In the genomic region with DNA sequence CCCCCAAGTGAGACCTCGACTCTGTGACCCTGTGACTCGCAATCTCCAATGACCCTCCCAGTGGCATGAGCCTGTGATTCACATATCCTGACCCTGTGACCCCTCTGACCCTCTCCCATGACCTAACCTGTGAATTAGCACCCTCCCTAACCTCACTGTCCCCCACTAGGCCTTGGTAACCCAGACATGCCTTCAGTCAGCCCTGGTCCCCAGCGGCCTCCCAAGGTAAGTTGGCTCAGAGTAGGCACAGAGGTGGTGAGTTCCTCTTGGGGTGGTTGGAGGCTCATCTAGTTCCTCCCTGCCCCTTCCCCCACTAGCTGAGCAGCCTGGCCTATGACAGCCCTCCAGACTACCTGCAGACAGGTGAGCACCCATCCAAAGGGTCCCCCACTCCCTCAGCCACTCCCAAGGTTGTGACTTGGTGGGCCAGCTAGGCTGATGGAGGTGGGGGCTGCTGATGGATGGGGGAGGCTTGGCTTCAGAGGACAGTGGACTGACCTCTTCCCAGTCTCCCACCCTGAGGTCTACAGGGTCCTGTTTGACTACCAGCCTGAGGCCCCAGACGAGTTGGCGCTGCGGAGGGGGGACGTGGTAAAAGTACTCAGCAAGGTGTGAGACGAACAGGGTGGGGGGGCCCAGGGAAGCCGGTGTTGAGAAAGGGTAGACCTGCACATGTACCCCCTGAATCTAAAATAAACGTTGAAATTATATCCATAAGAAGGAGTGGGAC, we compare ENCODE assay signal across 9 cellular contexts. TPM values are rescaled to one million over a fixed set of nuclear protein-coding genes. Genes with fewer than 3 reads are reported as not detected.
A peak's percentile ranks its signal among the peaks of the same experiment; 100 is the strongest.
DNase-seq lines count a peak whose midpoint lies in the region; ATAC-seq, FAIRE-seq and TF ChIP-seq lines count a peak whose summit lies in the region.
"Had no signal": no experiment of that assay in that cellular context is flagged by ENCODE, and none has a peak within 500 bp of the region (broad histone marks: within the 10 kb centered on the region; RNA-seq: fewer than 3 reads in every experiment).

No MANE protein-coding gene starts in this region.

- H3K27ac ChIP-seq in A549 (peak overlapping the region in 1 of 2 experiments; percentile 60; a peak in 2 of 6 replicates), GM12878 (ENCODE audit: control insufficient read depth, insufficient read depth) (peak overlapping the region; percentile 6; the same call in 1 of the 2 replicates), mesendoderm (ENCODE audit: low read depth, low read length) (no peak overlapping the region)

- no peak for TF ChIP-seq POLR2A in A549 (IDR thresholded peaks at IDR 0.05; ENCODE audit: low read length)
- no peak for TF ChIP-seq POLR2A in GM12878 (IDR thresholded peaks at IDR 0.05; ENCODE audit: low read depth, low read length)

- no peak overlapping the region for H4K8ac ChIP-seq in mesendoderm (ENCODE audit: low read depth, low read length)

- POLR2A ChIA-PET in A549 (lab: Yijun Ruan, JAX) = interaction anchor here (1.3 to 1.7 kb wide), 2 partner anchors 90 to 158 kb away, joined by 3 to 9 read pairs; a partner anchor contains a TSS
- POLR2A ChIA-PET in GM12878 (lab: Charles Lee) = interaction anchor here (0.6 to 2.0 kb wide), 13 partner anchors 15 to 157 kb away, joined by 3 to 9 read pairs (median 4); a partner anchor contains a TSS

- H3K79me2 ChIP-seq in GM12878 (ENCODE audit: control insufficient read depth, insufficient read depth, low read length) = peaks cover 9% of the 10 kb centered on the region
- no peaks in the 10 kb centered on the region for H3K79me2 ChIP-seq in mesendoderm (ENCODE audit: control insufficient read depth, insufficient read depth, low read length)

- no peaks in the 10 kb centered on the region for H3K27me3 ChIP-seq in HAP-1 (ENCODE audit: low read depth)
- no peaks in the 10 kb centered on the region for H3K27me3 ChIP-seq in GM12878 (replicated peaks in 1 of 2; ENCODE audit: control insufficient read depth in 2 of 2, insufficient read depth in 2 of 2, low read length in 1 of 2)
- no peaks in the 10 kb centered on the region for H3K27me3 ChIP-seq in mesendoderm (ENCODE audit: insufficient read depth, low read length, poor library complexity)

- no peak overlapping the region for H2BK5ac ChIP-seq in mesendoderm (ENCODE audit: low read length)

- no peak for TF ChIP-seq EP300 in A549 (IDR thresholded peaks at IDR 0.05)
- no peak for TF ChIP-seq EP300 in GM12878 (IDR thresholded peaks at IDR 0.05; ENCODE audit: borderline replicate concordance in 1 of 2, control insufficient read depth in 1 of 2, low read depth in 2 of 2, low read length in 2 of 2)

- peak overlapping the region; percentile 79 for H2AFZ ChIP-seq in GM12878 (ENCODE audit: control insufficient read depth, low read depth, low read length)

- in situ Hi-C loops in HAP-1 (cut with MboI; ENCODE audit: low sequenced_read_pairs) = no loop called here
- in situ Hi-C loops in GM12878 (cut with MboI) = no loop called here

- H3K23ac ChIP-seq in mesendoderm (ENCODE audit: low read length) = peak overlapping the region; percentile 74

- SMC1A ChIA-PET in GM12878 (lab: Charles Lee; ENCODE audit: uncharacterized antibody, unreplicated experiment) = interaction anchor here (0.6 to 1.8 kb wide), 6 partner anchors 9 to 158 kb away, joined by 3 to 6 read pairs (median 4); a partner anchor contains a TSS

- H3K4me3 ChIP-seq in A549 (no peak overlapping the region), HAP-1 (peak overlapping the region; percentile 51), GM12878 (peak overlapping the region; percentile 95), mesendoderm (ENCODE audit: low read length) (no peak overlapping the region)

- no peak overlapping the region for H2AK5ac ChIP-seq in mesendoderm (ENCODE audit: low read length)

- intact Hi-C loops in GM12878 (cut with micrococcal nuclease; ENCODE audit: unreplicated experiment) = no loop called here

- RAD21 ChIA-PET in GM12878 (lab: Charles Lee; ENCODE audit: unreplicated experiment) = interaction anchor here (1.0 to 1.9 kb wide), 5 partner anchors 61 to 158 kb away, joined by 3 to 15 read pairs (median 4); a partner anchor contains a TSS

- FAIRE-seq in A549 (lab: Jason Lieb, UNC) (no peak), GM12878 (lab: Jason Lieb, UNC) (no peak)
- FAIRE-seq: G401.6 had no signal

- ATAC-seq in A549 (no peak), GM12878 (no peak), HG03108 (IDR thresholded peaks at IDR 0.05; ENCODE audit: unreplicated experiment) (no peak), HG03378 (IDR thresholded peaks at IDR 0.05; ENCODE audit: unreplicated experiment) (no peak), GM21423 (IDR thresholded peaks at IDR 0.05; ENCODE audit: unreplicated experiment) (no peak)

- H2BK120ac ChIP-seq in mesendoderm (ENCODE audit: low read depth, low read length) = no peak overlapping the region

- H3K9me3 ChIP-seq in A549 (no peaks in the 10 kb centered on the region), HAP-1 (no peaks in the 10 kb centered on the region), GM12878 (replicated peaks; ENCODE audit: control insufficient read depth, insufficient read depth, low read length) (no peaks in the 10 kb centered on the region)

- no peak overlapping the region for H3K18ac ChIP-seq in mesendoderm (ENCODE audit: low read length)

- peak overlapping the region; percentile 87 for H3K56ac ChIP-seq in mesendoderm (ENCODE audit: low read length)

- no peak overlapping the region for H4K5ac ChIP-seq in mesendoderm (ENCODE audit: low read length)

- no peak overlapping the region for H2BK15ac ChIP-seq in mesendoderm (replicated peaks; ENCODE audit: low read depth)

- CTCF ChIA-PET in A549 (lab: Yijun Ruan, JAX) = interaction anchor here (0.8 to 1.7 kb wide), 6 partner anchors 16 to 114 kb away, joined by 3 to 5 read pairs (median 3); no protein-coding TSS in a partner anchor
- CTCF ChIA-PET in GM12878 (lab: Yijun Ruan, JAX) = interaction anchor here (0.6 to 4.0 kb wide), 6 partner anchors 9 to 1497 kb away, joined by 3 to 24 read pairs (median 7); a partner anchor contains a TSS

- H3K79me1 ChIP-seq in mesendoderm (ENCODE audit: low read length) = peaks cover 4% of the 10 kb centered on the region

- no peak for TF ChIP-seq CTCF in A549 (IDR thresholded peaks at IDR 0.05)
- no peak for TF ChIP-seq CTCF in GM12878 (IDR thresholded peaks at IDR 0.05 in 2 of 3, conservative IDR thresholded peaks at IDR 0.05 in 1 of 3; ENCODE audit: control insufficient read depth in 2 of 3, extremely low read depth in 1 of 3, insufficient read depth in 1 of 3, low read depth in 3 of 3, low read length in 3 of 3)

- H3K4me1 ChIP-seq in A549 (peaks cover 18% of the 10 kb centered on the region), HAP-1 (peaks cover 10% of the 10 kb centered on the region; the same call in 1 of the 2 replicates), GM12878 (ENCODE audit: control insufficient read depth, insufficient read depth, low read length) (peaks cover 27% of the 10 kb centered on the region), mesendoderm (ENCODE audit: control insufficient read depth, low read depth, low read length) (peaks cover 5% of the 10 kb centered on the region)

- no peak overlapping the region for H3K4ac ChIP-seq in mesendoderm (ENCODE audit: low read depth, low read length)

- WGBS in A549 (ENCODE audit: missing lambda C conversion rate) = 96% methylated on average over 3 of the region's 10 CpGs
- WGBS in GM12878 (ENCODE audit: insufficient coverage, insufficient replicate concordance, low lambda C conversion rate, missing lambda C conversion rate) = 65% methylated on average over 10 of the region's 10 CpGs
- WGBS in mesendoderm (ENCODE audit: extremely low coverage, insufficient coverage, low lambda C conversion rate) = no CpG with 5 or more reads among the region's 10 CpGs

- no peak for DNase-seq in A549 (ENCODE audit: low read depth in 1 of 2, low spot score in 1 of 2)
- DNase-seq in HAP-1 (ENCODE audit: low spot score in 2 of 2) = no peak
- no peak for DNase-seq in GM12878 (ENCODE audit: low read depth, low spot score)
- no peak for DNase-seq in mesendoderm
- DNase-seq in DMS79 (lab: John Stamatoyannopoulos, UW) = no peak

- no TSS peak for BruUV-seq in GM12878 (replicated peaks; lab: Mats Ljungman, UMichigan)

- H3K36me3 ChIP-seq in HAP-1 (replicated peaks) (peaks cover 13% of the 10 kb centered on the region), GM12878 (ENCODE audit: control insufficient read depth in 2 of 2, insufficient read depth in 2 of 2, low read length in 1 of 2) (peaks cover 6 to 11% of the 10 kb centered on the region in 2 experiments), mesendoderm (ENCODE audit: control insufficient read depth, insufficient read depth, low read length) (peaks cover 2% of the 10 kb centered on the region)

- H3K4me2 ChIP-seq in A549 (peak overlapping the region; percentile 99), GM12878 (ENCODE audit: control insufficient read depth, insufficient read depth) (peak overlapping the region; percentile 88), mesendoderm (ENCODE audit: low read length) (peak overlapping the region; percentile 97)

- H3K9ac ChIP-seq in GM12878 (ENCODE audit: control insufficient read depth, insufficient read depth, low read length) (peak overlapping the region; percentile 53), mesendoderm (ENCODE audit: low read length) (peak overlapping the region; percentile 85)

- H4K20me1 ChIP-seq in GM12878 (ENCODE audit: control insufficient read depth, insufficient read depth) = no peaks in the 10 kb centered on the region

- TF ChIP-seq RAD21 in A549 (conservative IDR thresholded peaks at IDR 0.05 in 1 of 2, IDR thresholded peaks at IDR 0.05 in 1 of 2) (no peak), GM12878 (IDR thresholded peaks at IDR 0.05; ENCODE audit: insufficient read depth, low read depth, low read length) (no peak)

RNA-seq across cellular contexts. Expression of a gene that starts 1.6 kb away (rescaled TPM):
- 0.41 and 0.53 TPM in 2 replicates for polyA plus RNA-seq in A549 (2011; rRNA removed)
- 0.42 and 0.45 TPM in 2 replicates for polyA plus RNA-seq in A549 (2012; cell fraction: cytosol; rRNA removed)
- polyA plus RNA-seq in A549 (2012; cell fraction: nucleus; rRNA removed) = 3.7 and 4.1 TPM in 2 replicates
- polyA plus RNA-seq in A549 (2017; fragmentation: RNase III; extraction: RNeasy Plus Mini Kit Qiagen cat#74134 plus additional on column Dnase treatment) = 1.1 to 1.6 TPM (median 1.4 TPM) in 3 replicates
- 0.34 and 0.45 TPM in 2 replicates for polyA minus RNA-seq in A549 (2011; rRNA and poly(A)+ RNA removed)
- total RNA-seq in GM12878 (2013; cell fraction: nucleolus; rRNA removed) = 31.8 and 32.6 TPM in 2 replicates
- 1.9 and 3.2 TPM in 2 replicates for total RNA-seq in GM12878 (2014; rRNA removed)
- 2.1 and 2.4 TPM in 2 replicates for total RNA-seq in GM12878 (2014; rRNA removed; fragmentation: Illumina TruSeq; extraction: Trizol)
- total RNA-seq in GM12878 (2021) = 4.9 and 5.5 TPM in 2 replicates
- 17.9 TPM for polyA plus RNA-seq in GM12878 (2011; ENCODE audit: low read depth)
- polyA plus RNA-seq in GM12878 (2011; rRNA removed) = 2.1 and 2.5 TPM in 2 replicates
- 1.9 and 2.3 TPM in 2 replicates for polyA plus RNA-seq in GM12878 (2011; cell fraction: cytosol; rRNA removed)
- polyA plus RNA-seq in GM12878 (2011; cell fraction: nucleus; rRNA removed) = 24.3 and 33.9 TPM in 2 replicates
- 17.2 and 21.1 TPM in 2 replicates for polyA plus RNA-seq in GM12878 (2012)
- 2.3 and 5.1 TPM in 2 replicates for polyA plus RNA-seq in GM12878 (2014; fragmentation: Illumina TruSeq; extraction: Trizol)
- polyA plus RNA-seq in GM12878 (2014; fragmentation: Nextera tagmentation; extraction: Ambion mirVana) = under 1 TPM; 0.06 to 0.11 TPM
- 5.7 and 5.9 TPM in 2 replicates for polyA plus RNA-seq in GM12878 (2014; rRNA removed)
- 1 to 10 TPM in 1 of 2 experiments, under 1 TPM in 1; 0.19 to 2.1 TPM for polyA plus RNA-seq in GM12878 (2016; fragmentation: Nextera tagmentation; extraction: Ambion mirVana)
- 0.88 and 4.3 TPM in 2 replicates for polyA minus RNA-seq in GM12878 (2011; rRNA and poly(A)+ RNA removed)
- polyA minus RNA-seq in GM12878 (2011; cell fraction: cytosol; rRNA and poly(A)+ RNA removed) = 0.62 and 1.7 TPM in 2 replicates
- polyA minus RNA-seq in GM12878 (2011; cell fraction: nucleus; rRNA and poly(A)+ RNA removed) = 4.8 and 7.2 TPM in 2 replicates
- 2.9 TPM for polyA plus RNA-seq in mesendoderm (2013, experiment 1 of 2)
- polyA plus RNA-seq in mesendoderm (2013, experiment 2 of 2) = 3.2 TPM

RNA-seq across cellular contexts. Expression of a gene that starts 15.7 kb away (rescaled TPM):
- polyA plus RNA-seq in A549 (2011; rRNA removed) (2.0 and 2.9 TPM in 2 replicates), A549 (2017; fragmentation: RNase III; extraction: RNeasy Plus Mini Kit Qiagen cat#74134 plus additional on column Dnase treatment) (7.5 to 10.8 TPM (median 8.5 TPM) in 3 replicates), GM12878 (2011; rRNA removed) (0.58 TPM in 1 of 2 replicates, not detected in the other), GM12878 (2014; fragmentation: Illumina TruSeq; extraction: Trizol) (not detected in 2 replicates), GM12878 (2014; fragmentation: Nextera tagmentation; extraction: Ambion mirVana) (under 1 TPM in 1 of 2 experiments, not detected in 1; 0.15 TPM), GM12878 (2014; rRNA removed) (3.4 and 6.7 TPM in 2 replicates), GM12878 (2016; fragmentation: Nextera tagmentation; extraction: Ambion mirVana) (1 to 10 TPM; 2.7 to 3.2 TPM)
- 11.5 and 19.9 TPM in 2 replicates for polyA plus RNA-seq in A549 (2012; cell fraction: cytosol; rRNA removed)
- polyA plus RNA-seq in A549 (2012; cell fraction: nucleus; rRNA removed) = 8.9 and 13.1 TPM in 2 replicates
- 0.58 and 1.2 TPM in 2 replicates for polyA minus RNA-seq in A549 (2011; rRNA and poly(A)+ RNA removed)
- 1.2 TPM in 1 of 2 replicates, not detected in the other for total RNA-seq in GM12878 (2013; cell fraction: nucleolus; rRNA removed)
- total RNA-seq in GM12878 (2014; rRNA removed) (6.4 and 6.9 TPM in 2 replicates), GM12878 (2014; rRNA removed; fragmentation: Illumina TruSeq; extraction: Trizol) (0.32 and 0.45 TPM in 2 replicates), GM12878 (2021) (5.3 and 6.1 TPM in 2 replicates)
- polyA plus RNA-seq in GM12878 (2011; ENCODE audit: low read depth) = 2.1 TPM
- 1.5 and 2.1 TPM in 2 replicates for polyA plus RNA-seq in GM12878 (2011; cell fraction: cytosol; rRNA removed)
- 1.0 TPM in 2 replicates for polyA plus RNA-seq in GM12878 (2011; cell fraction: nucleus; rRNA removed)
- polyA plus RNA-seq in GM12878 (2012) = 9.5 and 12.8 TPM in 2 replicates
- polyA minus RNA-seq in GM12878 (2011; rRNA and poly(A)+ RNA removed) = 0.21 TPM in 1 of 2 replicates, not detected in the other
- polyA minus RNA-seq in GM12878 (2011; cell fraction: cytosol; rRNA and poly(A)+ RNA removed) = not detected in 2 replicates
- not detected in 2 replicates for polyA minus RNA-seq in GM12878 (2011; cell fraction: nucleus; rRNA and poly(A)+ RNA removed)
- 8.1 TPM for polyA plus RNA-seq in mesendoderm (2013, experiment 1 of 2)
- polyA plus RNA-seq in mesendoderm (2013, experiment 2 of 2) = 7.6 TPM

Comparison
In these comparisons a context has a peak if more than half of its experiments do, and no peak if none do; other contexts are left out.
1. H3K4me3 ChIP-seq: peak in HAP-1 (single experiment) and GM12878 (single experiment); none in A549 (single experiment) and mesendoderm (single experiment).
2. Peak in every context shown above with its lines, with median percentiles within 50 percentile points of each other: H3K4me2 ChIP-seq.